1 cellular context compared by ENCODE assay signal in the genomic region with DNA sequence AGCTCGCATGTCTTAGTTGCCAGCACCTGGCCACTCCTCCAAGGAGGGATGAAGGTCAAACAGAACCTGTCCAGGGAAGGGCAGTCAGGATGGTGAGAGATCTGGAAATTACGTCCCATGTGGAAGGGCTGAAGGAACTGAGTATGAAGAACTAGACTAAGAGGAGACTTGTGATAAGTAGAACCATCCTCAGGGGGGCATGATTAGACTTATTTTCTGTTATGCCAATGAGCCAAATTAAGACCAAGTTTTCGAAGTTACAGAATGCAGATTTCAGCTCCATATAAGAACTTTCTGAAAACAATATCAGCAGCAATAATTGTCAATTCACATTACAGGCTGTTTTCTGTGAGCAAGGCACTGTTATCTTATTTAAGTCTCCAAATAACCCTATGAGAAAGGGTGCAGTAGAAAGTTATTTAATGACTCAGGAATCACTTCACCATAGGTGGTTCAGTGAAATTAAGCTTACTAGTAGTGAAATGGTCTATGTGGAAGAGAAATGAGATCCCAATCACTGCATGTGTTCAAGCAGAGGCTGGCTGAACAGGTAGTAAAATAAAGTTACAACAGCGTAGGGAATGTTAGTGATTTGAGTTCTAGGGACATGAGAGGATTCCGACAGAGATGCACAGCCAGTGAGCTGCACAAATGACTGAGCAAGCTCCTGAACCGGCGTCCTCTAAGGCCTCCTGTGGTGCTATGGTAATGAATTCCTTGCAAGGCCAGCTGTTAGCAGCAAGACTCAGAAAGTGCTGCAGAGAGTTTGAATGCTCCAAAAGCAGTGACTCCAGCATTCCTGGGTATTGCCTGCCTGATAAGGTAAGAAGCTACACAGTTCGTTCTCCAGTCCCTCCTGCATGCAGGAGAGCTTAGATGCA.
TF ChIP-seq lines count a peak whose summit lies in the region.

No MANE protein-coding gene starts in this region.

TF ChIP-seq in H1, 55 proteins besides CTCF, POLR2A, EP300 and RAD21:
- peak; percentile 92 for TF ChIP-seq TEAD4 (IDR thresholded peaks at IDR 0.05; ENCODE audit: low read depth, low read length)
- no peak for TF ChIP-seq ZNF274 (IDR thresholded peaks at IDR 0.05; ENCODE audit: borderline replicate concordance, extremely low read depth, low read length)
- TF ChIP-seq, protein P1, sequence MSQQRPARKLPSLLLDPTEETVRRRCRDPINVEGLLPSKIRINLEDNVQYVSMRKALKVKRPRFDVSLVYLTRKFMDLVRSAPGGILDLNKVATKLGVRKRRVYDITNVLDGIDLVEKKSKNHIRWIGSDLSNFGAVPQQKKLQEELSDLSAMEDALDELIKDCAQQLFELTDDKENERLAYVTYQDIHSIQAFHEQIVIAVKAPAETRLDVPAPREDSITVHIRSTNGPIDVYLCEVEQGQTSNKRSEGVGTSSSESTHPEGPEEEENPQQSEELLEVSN (IDR thresholded peaks at IDR 0.05), result no peak
- no peak for TF ChIP-seq YY1 (IDR thresholded peaks at IDR 0.05; ENCODE audit: low read depth, low read length)
- TF ChIP-seq SIN3A (conservative IDR thresholded peaks at IDR 0.05 in 1 of 2, IDR thresholded peaks at IDR 0.05 in 1 of 2; ENCODE audit: low read depth in 1 of 2, low read length in 2 of 2), result peak; percentile 72 to 91; a peak in 2 of 4 replicates
- TF ChIP-seq EGR1 (IDR thresholded peaks at IDR 0.05; ENCODE audit: borderline replicate concordance, low read depth, low read length), result no peak
- TF ChIP-seq KDM5A (IDR thresholded peaks at IDR 0.05; ENCODE audit: low read length), result no peak
- TF ChIP-seq SP1 (IDR thresholded peaks at IDR 0.05; ENCODE audit: low read depth, low read length), result 0 out of 2 replicates have a peak, but pooled peaks have one; percentile 43
- TF ChIP-seq TAF1 (IDR thresholded peaks at IDR 0.05; ENCODE audit: low read depth, low read length), result 0 out of 2 replicates have a peak, but pooled peaks have one; percentile 46
- TF ChIP-seq HDAC2 (IDR thresholded peaks at IDR 0.05; ENCODE audit: borderline replicate concordance in 1 of 2, low read depth in 2 of 2, low read length in 2 of 2), result peak; percentile 68 to 86; a peak in 1 of 4 replicates
- TF ChIP-seq HDAC6 (IDR thresholded peaks at IDR 0.05; ENCODE audit: low read depth, low read length), result no peak
- no peak for TF ChIP-seq CHD1 (IDR thresholded peaks at IDR 0.05; ENCODE audit: low read depth, low read length)
- no peak for TF ChIP-seq JUND (IDR thresholded peaks at IDR 0.05; ENCODE audit: low read length)
- peak; percentile 73 for TF ChIP-seq NANOG (IDR thresholded peaks at IDR 0.05; ENCODE audit: insufficient read depth, low read depth, low read length, poor library complexity, severe bottlenecking)
- TF ChIP-seq RFX5 (IDR thresholded peaks at IDR 0.05; ENCODE audit: borderline replicate concordance, low read depth, low read length), result no peak
- TF ChIP-seq CEBPB (IDR thresholded peaks at IDR 0.05; ENCODE audit: low read depth, low read length), result 0 out of 2 replicates have a peak, but pooled peaks have one; percentile 3
- TF ChIP-seq, protein P2, sequence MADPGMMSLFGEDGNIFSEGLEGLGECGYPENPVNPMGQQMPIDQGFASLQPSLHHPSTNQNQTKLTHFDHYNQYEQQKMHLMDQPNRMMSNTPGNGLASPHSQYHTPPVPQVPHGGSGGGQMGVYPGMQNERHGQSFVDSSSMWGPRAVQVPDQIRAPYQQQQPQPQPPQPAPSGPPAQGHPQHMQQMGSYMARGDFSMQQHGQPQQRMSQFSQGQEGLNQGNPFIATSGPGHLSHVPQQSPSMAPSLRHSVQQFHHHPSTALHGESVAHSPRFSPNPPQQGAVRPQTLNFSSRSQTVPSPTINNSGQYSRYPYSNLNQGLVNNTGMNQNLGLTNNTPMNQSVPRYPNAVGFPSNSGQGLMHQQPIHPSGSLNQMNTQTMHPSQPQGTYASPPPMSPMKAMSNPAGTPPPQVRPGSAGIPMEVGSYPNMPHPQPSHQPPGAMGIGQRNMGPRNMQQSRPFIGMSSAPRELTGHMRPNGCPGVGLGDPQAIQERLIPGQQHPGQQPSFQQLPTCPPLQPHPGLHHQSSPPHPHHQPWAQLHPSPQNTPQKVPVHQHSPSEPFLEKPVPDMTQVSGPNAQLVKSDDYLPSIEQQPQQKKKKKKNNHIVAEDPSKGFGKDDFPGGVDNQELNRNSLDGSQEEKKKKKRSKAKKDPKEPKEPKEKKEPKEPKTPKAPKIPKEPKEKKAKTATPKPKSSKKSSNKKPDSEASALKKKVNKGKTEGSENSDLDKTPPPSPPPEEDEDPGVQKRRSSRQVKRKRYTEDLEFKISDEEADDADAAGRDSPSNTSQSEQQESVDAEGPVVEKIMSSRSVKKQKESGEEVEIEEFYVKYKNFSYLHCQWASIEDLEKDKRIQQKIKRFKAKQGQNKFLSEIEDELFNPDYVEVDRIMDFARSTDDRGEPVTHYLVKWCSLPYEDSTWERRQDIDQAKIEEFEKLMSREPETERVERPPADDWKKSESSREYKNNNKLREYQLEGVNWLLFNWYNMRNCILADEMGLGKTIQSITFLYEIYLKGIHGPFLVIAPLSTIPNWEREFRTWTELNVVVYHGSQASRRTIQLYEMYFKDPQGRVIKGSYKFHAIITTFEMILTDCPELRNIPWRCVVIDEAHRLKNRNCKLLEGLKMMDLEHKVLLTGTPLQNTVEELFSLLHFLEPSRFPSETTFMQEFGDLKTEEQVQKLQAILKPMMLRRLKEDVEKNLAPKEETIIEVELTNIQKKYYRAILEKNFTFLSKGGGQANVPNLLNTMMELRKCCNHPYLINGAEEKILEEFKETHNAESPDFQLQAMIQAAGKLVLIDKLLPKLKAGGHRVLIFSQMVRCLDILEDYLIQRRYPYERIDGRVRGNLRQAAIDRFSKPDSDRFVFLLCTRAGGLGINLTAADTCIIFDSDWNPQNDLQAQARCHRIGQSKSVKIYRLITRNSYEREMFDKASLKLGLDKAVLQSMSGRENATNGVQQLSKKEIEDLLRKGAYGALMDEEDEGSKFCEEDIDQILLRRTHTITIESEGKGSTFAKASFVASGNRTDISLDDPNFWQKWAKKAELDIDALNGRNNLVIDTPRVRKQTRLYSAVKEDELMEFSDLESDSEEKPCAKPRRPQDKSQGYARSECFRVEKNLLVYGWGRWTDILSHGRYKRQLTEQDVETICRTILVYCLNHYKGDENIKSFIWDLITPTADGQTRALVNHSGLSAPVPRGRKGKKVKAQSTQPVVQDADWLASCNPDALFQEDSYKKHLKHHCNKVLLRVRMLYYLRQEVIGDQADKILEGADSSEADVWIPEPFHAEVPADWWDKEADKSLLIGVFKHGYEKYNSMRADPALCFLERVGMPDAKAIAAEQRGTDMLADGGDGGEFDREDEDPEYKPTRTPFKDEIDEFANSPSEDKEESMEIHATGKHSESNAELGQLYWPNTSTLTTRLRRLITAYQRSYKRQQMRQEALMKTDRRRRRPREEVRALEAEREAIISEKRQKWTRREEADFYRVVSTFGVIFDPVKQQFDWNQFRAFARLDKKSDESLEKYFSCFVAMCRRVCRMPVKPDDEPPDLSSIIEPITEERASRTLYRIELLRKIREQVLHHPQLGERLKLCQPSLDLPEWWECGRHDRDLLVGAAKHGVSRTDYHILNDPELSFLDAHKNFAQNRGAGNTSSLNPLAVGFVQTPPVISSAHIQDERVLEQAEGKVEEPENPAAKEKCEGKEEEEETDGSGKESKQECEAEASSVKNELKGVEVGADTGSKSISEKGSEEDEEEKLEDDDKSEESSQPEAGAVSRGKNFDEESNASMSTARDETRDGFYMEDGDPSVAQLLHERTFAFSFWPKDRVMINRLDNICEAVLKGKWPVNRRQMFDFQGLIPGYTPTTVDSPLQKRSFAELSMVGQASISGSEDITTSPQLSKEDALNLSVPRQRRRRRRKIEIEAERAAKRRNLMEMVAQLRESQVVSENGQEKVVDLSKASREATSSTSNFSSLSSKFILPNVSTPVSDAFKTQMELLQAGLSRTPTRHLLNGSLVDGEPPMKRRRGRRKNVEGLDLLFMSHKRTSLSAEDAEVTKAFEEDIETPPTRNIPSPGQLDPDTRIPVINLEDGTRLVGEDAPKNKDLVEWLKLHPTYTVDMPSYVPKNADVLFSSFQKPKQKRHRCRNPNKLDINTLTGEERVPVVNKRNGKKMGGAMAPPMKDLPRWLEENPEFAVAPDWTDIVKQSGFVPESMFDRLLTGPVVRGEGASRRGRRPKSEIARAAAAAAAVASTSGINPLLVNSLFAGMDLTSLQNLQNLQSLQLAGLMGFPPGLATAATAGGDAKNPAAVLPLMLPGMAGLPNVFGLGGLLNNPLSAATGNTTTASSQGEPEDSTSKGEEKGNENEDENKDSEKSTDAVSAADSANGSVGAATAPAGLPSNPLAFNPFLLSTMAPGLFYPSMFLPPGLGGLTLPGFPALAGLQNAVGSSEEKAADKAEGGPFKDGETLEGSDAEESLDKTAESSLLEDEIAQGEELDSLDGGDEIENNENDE (IDR thresholded peaks at IDR 0.05; ENCODE audit: insufficient replicate concordance, low read length), result peak; percentile 29
- TF ChIP-seq CREB1 (IDR thresholded peaks at IDR 0.05), result no peak
- no peak for TF ChIP-seq CTBP2 (IDR thresholded peaks at IDR 0.05; ENCODE audit: borderline replicate concordance, insufficient read depth, insufficient read length, low read length)
- TF ChIP-seq ATF2 (IDR thresholded peaks at IDR 0.05; ENCODE audit: low read length), result no peak
- TF ChIP-seq KDM1A (IDR thresholded peaks at IDR 0.05; ENCODE audit: borderline replicate concordance, low read length), result no peak
- TF ChIP-seq SUZ12 (IDR thresholded peaks at IDR 0.05; ENCODE audit: low read length), result no peak
- no peak for TF ChIP-seq SIRT6 (IDR thresholded peaks at IDR 0.05; ENCODE audit: low read length)
- TF ChIP-seq KDM4A (IDR thresholded peaks at IDR 0.05; ENCODE audit: low read depth, low read length, severe bottlenecking), result no peak
- no peak for TF ChIP-seq BCL11A (IDR thresholded peaks at IDR 0.05; ENCODE audit: low read depth in 2 of 2, low read length in 2 of 2)
- no peak for TF ChIP-seq POU5F1 (IDR thresholded peaks at IDR 0.05; ENCODE audit: low read depth, low read length)
- no peak for TF ChIP-seq RXRA (IDR thresholded peaks at IDR 0.05; ENCODE audit: insufficient read depth, low read depth, low read length)
- no peak for TF ChIP-seq BACH1 (IDR thresholded peaks at IDR 0.05; ENCODE audit: low read length)
- TF ChIP-seq BRCA1 (IDR thresholded peaks at IDR 0.05; ENCODE audit: low read depth, low read length), result no peak
- TF ChIP-seq MAFK (IDR thresholded peaks at IDR 0.05; ENCODE audit: low read depth, low read length), result 0 out of 2 replicates have a peak, but pooled peaks have one; percentile 9
- peak; percentile 96 for TF ChIP-seq TCF12 (IDR thresholded peaks at IDR 0.05; ENCODE audit: low read depth, low read length)
- no peak for TF ChIP-seq GTF2F1 (IDR thresholded peaks at IDR 0.05; ENCODE audit: borderline replicate concordance, low read depth, low read length)
- no peak for TF ChIP-seq SP2 (IDR thresholded peaks at IDR 0.05; ENCODE audit: low read length)
- no peak for TF ChIP-seq JUN (IDR thresholded peaks at IDR 0.05; ENCODE audit: low read depth, low read length)
- no peak for TF ChIP-seq NRF1 (IDR thresholded peaks at IDR 0.05; ENCODE audit: low read depth, low read length)
- TF ChIP-seq ASH2L (IDR thresholded peaks at IDR 0.05; ENCODE audit: low read length), result peak; percentile 33
- TF ChIP-seq EZH2 (IDR thresholded peaks at IDR 0.05; ENCODE audit: low read depth, low read length, severe bottlenecking), result no peak
- no peak for TF ChIP-seq PHF8 (conservative IDR thresholded peaks at IDR 0.05; ENCODE audit: low read depth, low read length)
- no peak for TF ChIP-seq CHD2 (IDR thresholded peaks at IDR 0.05; ENCODE audit: low read length)
- no peak for TF ChIP-seq CBX8 (IDR thresholded peaks at IDR 0.05; ENCODE audit: borderline replicate concordance, low read depth, low read length)
- no peak for TF ChIP-seq TAF7 (optimal IDR thresholded peaks at IDR 0.05; ENCODE audit: borderline replicate concordance, low read depth, low read length)
- TF ChIP-seq SAP30 (IDR thresholded peaks at IDR 0.05; ENCODE audit: insufficient read depth, insufficient replicate concordance, low read length), result no peak
- 0 out of 2 replicates have a peak, but pooled peaks have one; percentile 29 for TF ChIP-seq SRF (IDR thresholded peaks at IDR 0.05; ENCODE audit: low read depth, low read length)
- TF ChIP-seq ATF3 (IDR thresholded peaks at IDR 0.05; ENCODE audit: insufficient read depth, low read depth, low read length), result no peak
- TF ChIP-seq TBP (IDR thresholded peaks at IDR 0.05; ENCODE audit: low read depth, low read length), result 0 out of 2 replicates have a peak, but pooled peaks have one; percentile 23
- no peak for TF ChIP-seq FOSL1 (IDR thresholded peaks at IDR 0.05; ENCODE audit: insufficient read depth, low read depth, low read length)
- TF ChIP-seq, protein P3, sequence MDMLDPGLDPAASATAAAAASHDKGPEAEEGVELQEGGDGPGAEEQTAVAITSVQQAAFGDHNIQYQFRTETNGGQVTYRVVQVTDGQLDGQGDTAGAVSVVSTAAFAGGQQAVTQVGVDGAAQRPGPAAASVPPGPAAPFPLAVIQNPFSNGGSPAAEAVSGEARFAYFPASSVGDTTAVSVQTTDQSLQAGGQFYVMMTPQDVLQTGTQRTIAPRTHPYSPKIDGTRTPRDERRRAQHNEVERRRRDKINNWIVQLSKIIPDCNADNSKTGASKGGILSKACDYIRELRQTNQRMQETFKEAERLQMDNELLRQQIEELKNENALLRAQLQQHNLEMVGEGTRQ (IDR thresholded peaks at IDR 0.05; ENCODE audit: low read length), result no peak
- no peak for TF ChIP-seq RNF2 (IDR thresholded peaks at IDR 0.05; ENCODE audit: borderline replicate concordance, low read depth, low read length, missing control alignments, poor library complexity, severe bottlenecking)
- TF ChIP-seq, protein P4, sequence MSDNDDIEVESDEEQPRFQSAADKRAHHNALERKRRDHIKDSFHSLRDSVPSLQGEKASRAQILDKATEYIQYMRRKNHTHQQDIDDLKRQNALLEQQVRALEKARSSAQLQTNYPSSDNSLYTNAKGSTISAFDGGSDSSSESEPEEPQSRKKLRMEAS (IDR thresholded peaks at IDR 0.05), result no peak
- no peak for TF ChIP-seq SIX5 (IDR thresholded peaks at IDR 0.05; ENCODE audit: low read depth, low read length)
- TF ChIP-seq RBBP5 (IDR thresholded peaks at IDR 0.05; ENCODE audit: borderline replicate concordance, low read depth, low read length), result no peak
- TF ChIP-seq POLR2AphosphoS5 (IDR thresholded peaks at IDR 0.05; ENCODE audit: low read depth, low read length), result no peak
- TF ChIP-seq SP4 (IDR thresholded peaks at IDR 0.05; ENCODE audit: low read length), result no peak
- no peak for TF ChIP-seq CBX5 (IDR thresholded peaks at IDR 0.05; ENCODE audit: low read depth, low read length)
- TF ChIP-seq GABPA (IDR thresholded peaks at IDR 0.05; ENCODE audit: borderline replicate concordance, insufficient read depth, low read length), result no peak
